In genomic region chrX:74246524-74246923, GRCh38 we compare ENCODE assay signal across 18 cellular contexts. TPM values are rescaled to one million over a fixed set of nuclear protein-coding genes. Genes with fewer than 3 reads are reported as not detected.
DNase-seq lines count a peak whose midpoint lies in the region; TF ChIP-seq lines count a peak whose summit lies in the region.
"Had no signal": no experiment of that assay in that cellular context is flagged by ENCODE, and none has a peak within 500 bp of the region (broad histone marks: within the 10 kb centered on the region; RNA-seq: fewer than 3 reads in every experiment).

No MANE protein-coding gene starts in this region.

- no peaks in the 10 kb centered on the region for H3K9me3 Mint-ChIP-seq in HFFc6
- H3K9me3 Mint-ChIP-seq: stimulated activated memory B cell treated with anti-CD40 and anti-IgM and Interleukin-4, amounts not matched to agents 10 μg/mL and 1 μg/mL and 100 μg/mL, for 72 hours had no signal

- H3K27ac Mint-ChIP-seq in HFFc6 = peak overlapping the region; percentile 46
- H3K27ac Mint-ChIP-seq: stimulated activated memory B cell treated with anti-CD40 and anti-IgM and Interleukin-4, amounts not matched to agents 10 μg/mL and 1 μg/mL and 100 μg/mL, for 72 hours had no signal

- H3K27me3 Mint-ChIP-seq in HFFc6 (ENCODE audit: insufficient read depth) = no peaks in the 10 kb centered on the region
- H3K27me3 Mint-ChIP-seq: stimulated activated memory B cell treated with anti-CD40 and anti-IgM and Interleukin-4, amounts not matched to agents 10 μg/mL and 1 μg/mL and 100 μg/mL, for 72 hours had no signal

- no peak overlapping the region for H3K4me3 ChIP-seq in fibroblast of the aortic adventitia (ENCODE audit: low read depth, low read length)
- H3K4me3 ChIP-seq: body of pancreas, esophagus muscularis mucosa, spleen, upper lobe of left lung had no signal

- DNase-seq in ACHN (peak; percentile 0), HFFc6 (no peak), SW480 (ENCODE audit: low spot score) (peak; percentile 25), fibroblast of the aortic adventitia (ENCODE audit: low read depth) (peak; percentile 42), germinal center (ENCODE audit: low spot score) (no peak), NCI-H1417 (lab: John Stamatoyannopoulos, UW) (no peak), OCI-M1 (lab: John Stamatoyannopoulos, UW) (no peak), GM20000 (ENCODE audit: low spot score) (no peak)
- DNase-seq: activated CD4-positive, CD25-positive, alpha-beta regulatory T cell treated with anti-CD3 and anti-CD28 coated beads, Interleukin-2, amount 50 U/mL, for 72 hours; body of pancreas; dermis blood vessel endothelial cell; NCI-H187 treated with DMSO at 0.1 percent for 48 hours; spleen; upper lobe of left lung had no signal

- no peaks in the 10 kb centered on the region; the same call in 1 of the 2 replicates for H3K36me3 Mint-ChIP-seq in HFFc6 (ENCODE audit: low read depth)
- H3K36me3 Mint-ChIP-seq: stimulated activated memory B cell treated with anti-CD40 and anti-IgM and Interleukin-4, amounts not matched to agents 10 μg/mL and 1 μg/mL and 100 μg/mL, for 72 hours had no signal

- TF ChIP-seq CTCF in HFFc6 (IDR thresholded peaks at IDR 0.05) (no peak), fibroblast of the aortic adventitia (IDR thresholded peaks at IDR 0.05; ENCODE audit: insufficient read depth, low read length) (no peak), GM20000 (IDR thresholded peaks at IDR 0.05; ENCODE audit: extremely low read depth, missing control alignments) (no peak)

- peaks cover 35% of the 10 kb centered on the region for H3K4me1 Mint-ChIP-seq in HFFc6 (ENCODE audit: low read depth)
- H3K4me1 Mint-ChIP-seq: stimulated activated memory B cell treated with anti-CD40 and anti-IgM and Interleukin-4, amounts not matched to agents 10 μg/mL and 1 μg/mL and 100 μg/mL, for 72 hours had no signal

- H3K4me3 Mint-ChIP-seq in HFFc6 = no peak overlapping the region
- H3K4me3 Mint-ChIP-seq: stimulated activated memory B cell treated with anti-CD40 and anti-IgM and Interleukin-4, amounts not matched to agents 10 μg/mL and 1 μg/mL and 100 μg/mL, for 72 hours had no signal

- in situ Hi-C loops in ACHN (cut with HindIII; ENCODE audit: low pct_ligation_motif_present, low pct_unique_long_range_greater_than_20kb, low sequenced_read_pairs) = no loop called here

RNA-seq across cellular contexts. Expression of gene ZCCHC13, which starts 57.5 kb away (rescaled TPM):
- not detected for total RNA-seq in HFFc6 (2021; fragmentation: NEBNext Ultra II Directional; extraction: Animal tissue kit (Norgen Biotek cat#: 25700))
- total RNA-seq in fibroblast of the aortic adventitia (ENCODE audit: low replicate concordance) = not detected in 2 replicates
- total RNA-seq: body of pancreas; dermis blood vessel endothelial cell; esophagus muscularis mucosa; left lobe of liver; spleen; T-helper 1 cell treated with Interleukin-12 subunit alpha and Interleukin-12 subunit beta and Interleukin-4 antibody, amounts not matched to agents 30 ng/mL and 1 ng/mL, for 36 hours; upper lobe of left lung had no signal

Comparison
In these comparisons a context has a peak if more than half of its experiments do, and no peak if none do; other contexts are left out.
1. DNase-seq: peak in ACHN (single experiment), SW480 (single experiment) and fibroblast of the aortic adventitia (single experiment); none in HFFc6 (single experiment), germinal center (single experiment), NCI-H1417 (0 of 3), OCI-M1 (single experiment) and GM20000 (single experiment).